In the genomic region with DNA sequence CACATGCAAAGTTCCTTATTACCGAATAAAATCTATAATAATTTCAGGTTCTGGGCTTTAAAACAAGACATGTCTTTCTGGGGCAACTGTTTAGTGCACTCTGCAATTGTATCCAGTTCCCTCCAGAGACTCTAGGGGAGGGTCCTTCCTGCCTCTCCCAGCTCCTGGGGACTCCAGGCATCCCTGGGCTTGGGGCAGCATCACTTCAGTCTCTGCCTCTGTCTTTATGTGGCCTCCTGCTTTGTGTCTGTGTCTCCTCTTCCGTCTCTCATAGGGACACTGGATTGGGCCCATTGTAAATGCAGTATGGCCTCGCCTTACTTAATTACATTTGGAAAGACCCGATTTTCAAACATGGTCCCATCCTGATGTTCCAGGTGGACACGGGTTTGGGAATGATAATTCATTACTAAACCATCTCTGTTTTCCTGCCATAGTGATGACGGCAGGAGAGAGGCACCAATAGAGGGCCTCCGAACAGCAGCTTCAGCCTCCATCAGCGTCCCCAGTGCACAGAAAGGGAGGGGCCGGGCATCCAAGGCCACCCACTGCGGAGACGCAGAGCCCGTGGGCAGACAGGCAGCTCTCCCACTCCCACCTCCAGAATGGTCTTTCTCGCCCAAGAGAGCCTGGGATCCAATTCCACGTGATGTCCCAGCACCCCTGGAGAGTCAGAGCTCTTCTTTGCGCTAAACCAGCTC, we compare ENCODE assay signal across 14 cellular contexts. TPM values are rescaled to one million over a fixed set of nuclear protein-coding genes. Genes with fewer than 3 reads are reported as not detected.
DNase-seq lines count a peak whose midpoint lies in the region; ATAC-seq, FAIRE-seq and TF ChIP-seq lines count a peak whose summit lies in the region.
"Had no signal": no experiment of that assay in that cellular context is flagged by ENCODE, and none has a peak within 500 bp of the region (broad histone marks: within the 10 kb centered on the region; RNA-seq: fewer than 3 reads in every experiment).

No MANE protein-coding gene starts in this region.

- H3K9me1 ChIP-seq in K562 (ENCODE audit: control insufficient read depth, insufficient read depth, low read length), result no peaks in the 10 kb centered on the region

- peaks cover 0 to 11% of the 10 kb centered on the region in 2 donors for H3K27me3 Mint-ChIP-seq in CD8-positive, alpha-beta memory T cell

- peaks cover 62% of the 10 kb centered on the region for H3K4me1 ChIP-seq in CD8-positive, alpha-beta memory T cell (ENCODE audit: insufficient read depth, low read length)
- H3K4me1 ChIP-seq in RWPE2 (ENCODE audit: insufficient read depth, poor library complexity, severe bottlenecking), result no peaks in the 10 kb centered on the region
- H3K4me1 ChIP-seq in K562 (replicated peaks in 1 of 2; ENCODE audit: control insufficient read depth in 2 of 2, insufficient read depth in 2 of 2, low read length in 2 of 2), result no peaks in the 10 kb centered on the region; a peak in 3 of 5 replicates
- H3K4me1 ChIP-seq in sigmoid colon, result no peaks in the 10 kb centered on the region
- H3K4me1 ChIP-seq: HAP-1 had no signal

- DNase-seq in CD8-positive, alpha-beta memory T cell, result peak in 1 of 5 donors; percentile 27
- DNase-seq in RWPE2 (ENCODE audit: low spot score), result peak; percentile 45
- DNase-seq in K562 (ENCODE audit: extremely low read depth in 1 of 4, low spot score in 3 of 4), result no peak
- peak; percentile 25 for DNase-seq in sigmoid colon
- no peak for DNase-seq in effector CD4-positive, alpha-beta T cell
- no peak for DNase-seq in dermis blood vessel endothelial cell
- DNase-seq: Calu3, NCI-H2081 treated with DMSO at 0.1 percent for 48 hours, nucleus accumbens, SW 1271 had no signal

- peak overlapping the region; percentile 53 for H3K27ac ChIP-seq in CD8-positive, alpha-beta memory T cell (ENCODE audit: low read depth, low read length)
- H3K27ac ChIP-seq in RWPE2 (ENCODE audit: poor library complexity, severe bottlenecking), result no peak overlapping the region
- no peak overlapping the region for H3K27ac ChIP-seq in K562 (ENCODE audit: extremely low read depth, low read depth, low read length)
- peak overlapping the region in 1 of 4 donors; percentile 17 for H3K27ac ChIP-seq in sigmoid colon

- TF ChIP-seq CTCF in RWPE2 (IDR thresholded peaks at IDR 0.05; ENCODE audit: poor library complexity, severe bottlenecking) (no peak), K562 (IDR thresholded peaks at IDR 0.05 in 2 of 3, conservative IDR thresholded peaks at IDR 0.05 in 1 of 3; ENCODE audit: insufficient read depth in 2 of 3, low read depth in 1 of 3, low read length in 3 of 3) (no peak), sigmoid colon (IDR thresholded peaks at IDR 0.05) (no peak)

- H3K36me3 ChIP-seq in CD8-positive, alpha-beta memory T cell (ENCODE audit: insufficient read depth, low read length), result peaks cover 12% of the 10 kb centered on the region
- H3K36me3 ChIP-seq in RWPE2 (ENCODE audit: low read depth) (no peaks in the 10 kb centered on the region), K562 (ENCODE audit: control insufficient read depth, insufficient read depth, low read length) (no peaks in the 10 kb centered on the region), sigmoid colon (no peaks in the 10 kb centered on the region)
- H3K36me3 ChIP-seq: HAP-1 had no signal

- 34% methylated on average over 13 of the region's 15 CpGs for WGBS in K562 (ENCODE audit: insufficient coverage, low coverage, missing lambda C conversion rate)
- 63 to 84% methylated on average over 15 of the region's 15 CpGs for WGBS in sigmoid colon, 2 donors

- H3K4me2 ChIP-seq in K562 (ENCODE audit: insufficient read depth, low read length), result no peak overlapping the region

- no peaks in the 10 kb centered on the region for H4K20me1 ChIP-seq in K562 (replicated peaks; ENCODE audit: control insufficient read depth, insufficient read depth, low read length)

- H3K36me3 Mint-ChIP-seq in CD8-positive, alpha-beta memory T cell, result peaks cover 10 to 47% (median 13%) of the 10 kb centered on the region in 3 donors

- ATAC-seq in RWPE2 (ENCODE audit: low read depth), result no peak
- peak; percentile 41; the same call in 1 of the 3 replicates for ATAC-seq in K562
- no peak for ATAC-seq in HG03159 (IDR thresholded peaks at IDR 0.05; ENCODE audit: unreplicated experiment)
- ATAC-seq in HG03457 (IDR thresholded peaks at IDR 0.05; ENCODE audit: unreplicated experiment), result no peak

- FAIRE-seq in K562 (lab: Jason Lieb, UNC), result no peak

- H3K4me3 ChIP-seq in CD8-positive, alpha-beta memory T cell (ENCODE audit: low read length), result peak overlapping the region; percentile 31
- H3K4me3 ChIP-seq in RWPE2 (ENCODE audit: severe bottlenecking) (no peak overlapping the region), K562 (no peak overlapping the region), sigmoid colon (no peak overlapping the region)
- H3K4me3 ChIP-seq: HAP-1, left lung had no signal

- TF ChIP-seq POLR2A in K562 (conservative IDR thresholded peaks at IDR 0.05) (no peak), sigmoid colon (IDR thresholded peaks at IDR 0.05) (no peak)

- peaks cover 65 to 75% (median 67%) of the 10 kb centered on the region in 3 donors for H3K4me1 Mint-ChIP-seq in CD8-positive, alpha-beta memory T cell

- peak overlapping the region; percentile 23 to 92 (median 86) for H3K4me3 Mint-ChIP-seq in CD8-positive, alpha-beta memory T cell

- TF ChIP-seq EP300 in K562 (IDR thresholded peaks at IDR 0.05; ENCODE audit: low read length) (no peak), sigmoid colon (IDR thresholded peaks at IDR 0.05) (no peak)

- POLR2A ChIA-PET in CD8-positive, alpha-beta memory T cell (lab: Charles Lee), result no interaction called here
- POLR2A ChIA-PET in K562 (lab: Yijun Ruan, JAX), result no interaction called here

- no peaks in the 10 kb centered on the region for H3K79me2 ChIP-seq in K562 (ENCODE audit: control insufficient read depth, insufficient read depth, low read length)

- CTCF ChIA-PET in CD8-positive, alpha-beta memory T cell (lab: Charles Lee), result no interaction called here
- CTCF ChIA-PET in K562 (lab: Yijun Ruan, JAX; ENCODE audit: low intra/inter-chr PET ratio), result no interaction called here

- no peak for TF ChIP-seq RAD21 in K562 (CRISPR knock-in tag; conservative IDR thresholded peaks at IDR 0.05 in 1 of 2, IDR thresholded peaks at IDR 0.05 in 1 of 2)

- no peaks in the 10 kb centered on the region for H3K27me3 ChIP-seq in CD8-positive, alpha-beta memory T cell (ENCODE audit: insufficient read depth, low read length, poor library complexity, severe bottlenecking)
- H3K27me3 ChIP-seq in RWPE2 (ENCODE audit: insufficient read depth, poor library complexity, severe bottlenecking) (peaks cover 48% of the 10 kb centered on the region), K562 (ENCODE audit: control insufficient read depth in 2 of 2, insufficient read depth in 2 of 2, low read length in 2 of 2) (peaks cover 0 to 8% of the 10 kb centered on the region in 2 experiments; a peak in 2 of 5 replicates), sigmoid colon (peaks cover 11 to 48% (median 13%) of the 10 kb centered on the region in 3 donors)

- peaks cover 0 to 2% (median 0%) of the 10 kb centered on the region in 5 donors for H3K9me3 Mint-ChIP-seq in CD8-positive, alpha-beta memory T cell

- no peak overlapping the region for H2AFZ ChIP-seq in K562 (ENCODE audit: low read depth, low read length)

- H3K9ac ChIP-seq in K562 (ENCODE audit: insufficient read depth in 1 of 2, low read depth in 2 of 2, low read length in 2 of 2), result no peak overlapping the region

- peak overlapping the region; percentile 87 to 99 (median 98) for H3K27ac Mint-ChIP-seq in CD8-positive, alpha-beta memory T cell

- in situ Hi-C loops in K562 (cut with MboI), result loop anchor here (10.0 to 25.0 kb wide), 2 partner anchors 111 to 1149 kb away; no protein-coding TSS in a partner anchor

- intact Hi-C loops in K562 (cut with micrococcal nuclease) (no loop called here), sigmoid colon (cut with DNase I) (no loop called here)

- BruUV-seq in K562 (replicated peaks; lab: Mats Ljungman, UMichigan), result no TSS peak

- no peaks in the 10 kb centered on the region for H3K9me3 ChIP-seq in CD8-positive, alpha-beta memory T cell (ENCODE audit: low read length)
- H3K9me3 ChIP-seq in RWPE2 (ENCODE audit: severe bottlenecking) (peaks cover 5% of the 10 kb centered on the region), K562 (replicated peaks; ENCODE audit: control insufficient read depth, insufficient read depth, low read depth, low read length) (no peaks in the 10 kb centered on the region; the same call in 1 of the 2 replicates), sigmoid colon (no peaks in the 10 kb centered on the region)
- H3K9me3 ChIP-seq: HAP-1, left lung had no signal

TF ChIP-seq in K562, 482 proteins besides CTCF, POLR2A, EP300 and RAD21 (continues in another document):
- TF ChIP-seq POLR2B (IDR thresholded peaks at IDR 0.05; ENCODE audit: low read depth, partially characterized antibody), result no peak
- TF ChIP-seq ZNF445 (CRISPR knock-in tag; IDR thresholded peaks at IDR 0.05; ENCODE audit: low read depth), result no peak
- TF ChIP-seq CHD2 (IDR thresholded peaks at IDR 0.05; ENCODE audit: low read depth, low read length), result no peak

RNA-seq across cellular contexts. Expression of gene ASMTL, which starts 11.0 kb away (rescaled TPM):
- 10 to 100 TPM; 26.1 to 26.5 TPM for total RNA-seq in CD8-positive, alpha-beta memory T cell
- 47.9 TPM for polyA plus RNA-seq in CD8-positive, alpha-beta memory T cell
- total RNA-seq in K562 (2011; cell fraction: chromatin; rRNA removed; ENCODE audit: low replicate concordance), result 21.1 and 30.0 TPM in 2 replicates
- 19.0 and 21.1 TPM in 2 replicates for total RNA-seq in K562 (2011; cell fraction: nucleolus; rRNA removed)
- total RNA-seq in K562 (2011; cell fraction: nucleoplasm; rRNA removed), result 16.6 and 25.3 TPM in 2 replicates
- total RNA-seq in K562 (2014; rRNA removed), result 11.8 and 12.2 TPM in 2 replicates
- 3.9 and 4.4 TPM in 2 replicates for total RNA-seq in K562 (2014; rRNA removed; fragmentation: Illumina TruSeq; extraction: Trizol)
- 7.1 and 8.2 TPM in 2 replicates for total RNA-seq in K562 (2015; rRNA removed; fragmentation: Illumina TruSeq; extraction: Trizol)
- 18.0 and 20.6 TPM in 2 replicates for total RNA-seq in K562 (2021)
- polyA plus RNA-seq in K562 (2011; rRNA removed), result 7.8 and 13.9 TPM in 2 replicates
- polyA plus RNA-seq in K562 (2011; cell fraction: cytosol; rRNA removed), result 11.3 and 16.3 TPM in 2 replicates
- polyA plus RNA-seq in K562 (2011; cell fraction: nucleus; rRNA removed), result 15.2 and 17.1 TPM in 2 replicates
- 12.1 and 26.9 TPM in 2 replicates for polyA plus RNA-seq in K562 (2012)
- polyA plus RNA-seq in K562 (2014; fragmentation: Illumina TruSeq; extraction: Trizol), result 7.6 and 11.9 TPM in 2 replicates
- polyA plus RNA-seq in K562 (2014; fragmentation: Nextera tagmentation; extraction: Ambion mirVana), result 1 to 10 TPM in 1 of 2 experiments, under 1 TPM in 1; 0.56 to 1.2 TPM
- polyA plus RNA-seq in K562 (2014; rRNA removed), result 17.1 and 20.3 TPM in 2 replicates
- polyA minus RNA-seq in K562 (2011; rRNA and poly(A)+ RNA removed), result 5.0 and 5.6 TPM in 2 replicates
- polyA minus RNA-seq in K562 (2011; cell fraction: cytosol; rRNA and poly(A)+ RNA removed), result 6.2 and 11.7 TPM in 2 replicates
- polyA minus RNA-seq in K562 (2011; cell fraction: nucleus; rRNA and poly(A)+ RNA removed), result 5.3 and 7.9 TPM in 2 replicates
- 10 to 100 TPM; 20.8 to 30.6 (median 29.3) TPM for total RNA-seq in sigmoid colon
- 10 to 100 TPM; 11.8 to 24.0 (median 21.0) TPM for polyA plus RNA-seq in sigmoid colon
- 9.7 and 12.5 TPM in 2 replicates for total RNA-seq in dermis blood vessel endothelial cell

Comparison
In these comparisons a context has a peak if more than half of its experiments do, and no peak if none do; other contexts are left out.
1. DNase-seq: peak in RWPE2 (single experiment) and sigmoid colon (single experiment); none in K562 (0 of 4), effector CD4-positive, alpha-beta T cell (single experiment) and dermis blood vessel endothelial cell (single experiment).